ENCODE assay signal across 18 cellular contexts in the genomic region with DNA sequence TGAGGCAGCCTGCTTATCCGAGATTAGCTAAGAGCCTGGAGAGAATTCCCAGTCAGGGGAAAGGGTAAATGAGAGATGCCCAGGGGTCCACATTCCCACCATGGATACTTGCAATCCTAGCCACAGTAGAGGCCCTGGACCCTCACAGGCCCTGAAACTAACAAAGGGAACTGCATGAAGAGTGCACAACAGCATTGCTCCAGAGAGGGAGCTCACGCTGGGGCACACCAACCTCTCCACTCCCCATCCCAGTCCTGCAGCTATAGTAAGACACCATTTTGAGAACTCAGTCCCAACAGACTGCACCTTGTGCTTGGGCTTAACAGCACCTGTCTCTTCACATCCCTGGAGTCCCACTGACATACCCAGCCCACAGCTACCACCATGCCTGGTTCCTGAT.
"Had no signal": no experiment of that assay in that cellular context is flagged by ENCODE, and none has a peak within 500 bp of the region (broad histone marks: within the 10 kb centered on the region; RNA-seq: fewer than 3 reads in every experiment).

No MANE protein-coding gene starts in this region.

- ATAC-seq: activated CD8-positive, alpha-beta T cell treated with anti-CD3 and anti-CD28 coated beads, Interleukin-2, amount 10 ng/mL, durations not matched to agents 7 days and 5 days; activated T-helper 17 cell treated with anti-CD3 and anti-CD28 coated beads, Interleukin-2, amount 50 U/mL, for 72 hours; gastrocnemius medialis; lower lobe of right lung; naive thymus-derived CD4-positive, alpha-beta T cell had no signal

- H3K27me3 ChIP-seq: colonic mucosa, esophagus squamous epithelium, gastrocnemius medialis, spleen, thyroid gland had no signal

- H3K36me3 ChIP-seq: colonic mucosa, gastrocnemius medialis, lower lobe of right lung, thyroid gland, WERI-Rb-1 had no signal

- H3K4me3 ChIP-seq: colonic mucosa, esophagus squamous epithelium, gastrocnemius medialis, lower lobe of right lung, spleen, thyroid gland had no signal

- H3K27ac ChIP-seq: colonic mucosa, esophagus squamous epithelium, gastrocnemius medialis, lower lobe of right lung, spleen, thyroid gland, WERI-Rb-1 had no signal

- H3K4me3 Mint-ChIP-seq: activated CD8-positive, alpha-beta T cell treated with anti-CD3 and anti-CD28 coated beads, Interleukin-2, amount 10 ng/mL, durations not matched to agents 7 days and 5 days; activated T-helper 17 cell treated with anti-CD3 and anti-CD28 coated beads, Interleukin-2, amount 50 U/mL, for 72 hours; naive thymus-derived CD4-positive, alpha-beta T cell had no signal

- DNase-seq: activated CD4-positive, alpha-beta T cell treated with anti-CD3 and anti-CD28 coated beads for 1 hour; activated CD4-positive, alpha-beta T cell treated with anti-CD3 and anti-CD28 coated beads, Interleukin-2, amount 50 U/mL, for 1 hour; activated CD8-positive, alpha-beta T cell treated with anti-CD3 and anti-CD28 coated beads, Interleukin-2, amount 10 ng/mL, durations not matched to agents 7 days and 5 days; activated T-cell treated with anti-CD3 and anti-CD28 coated beads, Interleukin-2, amount 50 U/mL, for 1 hour; amygdala; colonic mucosa; esophagus squamous epithelium; gastrocnemius medialis; hippocampal formation; lower lobe of right lung; naive thymus-derived CD4-positive, alpha-beta T cell; stimulated activated CD4-positive, alpha-beta T cell treated with anti-CD3 and anti-CD28 coated beads, Interleukin-4, amount 100 ng/mL, for 1 hour; stimulated activated naive CD4-positive, alpha-beta T cell; thyroid gland; WERI-Rb-1 had no signal

- H3K4me1 ChIP-seq: colonic mucosa had no signal

- H3K27me3 Mint-ChIP-seq: activated T-helper 17 cell treated with anti-CD3 and anti-CD28 coated beads, Interleukin-2, amount 50 U/mL, for 72 hours; naive thymus-derived CD4-positive, alpha-beta T cell; progenitor cell of endocrine pancreas had no signal

- H3K9me3 ChIP-seq: colonic mucosa, thyroid gland had no signal

- H3K27ac Mint-ChIP-seq: activated CD8-positive, alpha-beta T cell treated with anti-CD3 and anti-CD28 coated beads, Interleukin-2, amount 10 ng/mL, durations not matched to agents 7 days and 5 days; naive thymus-derived CD4-positive, alpha-beta T cell; progenitor cell of endocrine pancreas had no signal
